ENCODE assay signal across 22 cellular contexts in the genomic region with DNA sequence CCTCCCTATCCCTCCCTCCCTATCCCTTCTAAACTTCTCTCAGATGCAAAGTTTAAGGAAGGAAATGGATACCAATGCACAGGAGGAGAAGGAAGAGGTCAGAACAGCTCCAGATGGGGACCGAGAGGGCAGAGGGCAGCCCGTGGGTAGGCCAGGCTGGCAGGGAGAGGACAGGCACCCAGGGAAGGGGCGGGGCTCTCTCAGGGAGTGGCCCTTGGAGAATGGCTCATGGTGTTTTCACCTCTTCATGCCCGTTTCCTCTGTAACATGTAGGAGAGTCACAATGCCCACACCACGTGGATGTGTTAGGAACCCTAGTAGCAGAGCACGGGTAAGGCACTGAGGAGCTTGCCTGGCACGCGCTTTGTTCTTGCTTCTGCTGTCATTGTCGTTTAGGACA.
DNase-seq lines count a peak whose midpoint lies in the region; ATAC-seq and TF ChIP-seq lines count a peak whose summit lies in the region.
"Had no signal": no experiment of that assay in that cellular context is flagged by ENCODE, and none has a peak within 500 bp of the region (broad histone marks: within the 10 kb centered on the region; RNA-seq: fewer than 3 reads in every experiment).

No MANE protein-coding gene starts in this region.

- POLR2A ChIA-PET in T-cell (lab: Charles Lee): interaction anchor here in 1 of 2 donors (0.6 kb wide), 2 partner anchors 50 to 69 kb away, joined by 3 to 8 read pairs; no protein-coding TSS in a partner anchor

- H3K27me3 ChIP-seq in left ventricle myocardium inferior (ENCODE audit: low read depth) (no peaks in the 10 kb centered on the region), aorta (ENCODE audit: control insufficient read depth in 1 of 2, insufficient read depth in 2 of 2, low read length in 1 of 2) (no peaks in the 10 kb centered on the region), SJCRH30 (no peaks in the 10 kb centered on the region)
- H3K27me3 ChIP-seq: Peyer's patch had no signal

- ATAC-seq in Right ventricle myocardium inferior: peak; percentile 47
- no peak for ATAC-seq in T-cell (replicated peaks in 1 of 4)
- ATAC-seq in left ventricle myocardium superior: peak; percentile 45
- ATAC-seq in aorta (ENCODE audit: low FRiP score): peak; percentile 20
- no peak for ATAC-seq in GM19452 (IDR thresholded peaks at IDR 0.05; ENCODE audit: unreplicated experiment)
- ATAC-seq: activated T-cell treated with anti-CD3 and anti-CD28 coated beads, Interleukin-2, amount 50 U/mL, for 72 hours had no signal

- peak overlapping the region; percentile 57 to 68 for H3K27ac Mint-ChIP-seq in T-cell
- H3K27ac Mint-ChIP-seq: type B pancreatic cell had no signal

- no peaks in the 10 kb centered on the region for H3K27me3 Mint-ChIP-seq in T-cell
- H3K27me3 Mint-ChIP-seq: naive B cell had no signal

- no peaks in the 10 kb centered on the region for H3K9me3 Mint-ChIP-seq in T-cell
- H3K9me3 Mint-ChIP-seq: activated T-cell treated with anti-CD3 and anti-CD28 coated beads, Interleukin-2, amount 50 U/mL, for 72 hours; naive B cell; type B pancreatic cell had no signal

- no peaks in the 10 kb centered on the region for H3K4me1 ChIP-seq in left ventricle myocardium inferior
- no peaks in the 10 kb centered on the region for H3K4me1 ChIP-seq in aorta (ENCODE audit: control insufficient read depth in 1 of 2, insufficient read depth in 2 of 2, low read length in 2 of 2)
- H3K4me1 ChIP-seq in SJCRH30: no peaks in the 10 kb centered on the region
- H3K4me1 ChIP-seq: Peyer's patch, SJSA1 had no signal

- WGBS in aorta, 2 donors: 81 to 94% methylated on average over 9 of the region's 9 CpGs

- H3K36me3 Mint-ChIP-seq in T-cell: peaks cover 51% of the 10 kb centered on the region
- H3K36me3 Mint-ChIP-seq: type B pancreatic cell had no signal

- H3K36me3 ChIP-seq in left ventricle myocardium inferior (peaks cover 54% of the 10 kb centered on the region), aorta (ENCODE audit: control insufficient read depth in 1 of 2, insufficient read depth in 2 of 2, low read length in 1 of 2) (peaks cover 0 to 7% of the 10 kb centered on the region in 2 donors), SJCRH30 (peaks cover 54% of the 10 kb centered on the region)
- H3K36me3 ChIP-seq: SJSA1 had no signal

- H3K9me3 ChIP-seq in left ventricle myocardium inferior (replicated peaks): no peaks in the 10 kb centered on the region
- no peaks in the 10 kb centered on the region for H3K9me3 ChIP-seq in aorta (ENCODE audit: control insufficient read depth, low read length)
- H3K9me3 ChIP-seq in SJCRH30 (replicated peaks): no peaks in the 10 kb centered on the region
- H3K9me3 ChIP-seq: Peyer's patch, SJSA1 had no signal

- peaks cover 23 to 37% (median 25%) of the 10 kb centered on the region in 3 donors for H3K4me1 Mint-ChIP-seq in T-cell

- no peak overlapping the region for H3K4me3 Mint-ChIP-seq in T-cell
- H3K4me3 Mint-ChIP-seq: activated T-cell treated with anti-CD3 and anti-CD28 coated beads, Interleukin-2, amount 50 U/mL, for 72 hours; type B pancreatic cell had no signal

- H3K27ac ChIP-seq in left ventricle myocardium inferior (replicated peaks) (no peak overlapping the region), aorta (ENCODE audit: low read depth in 1 of 2, low read length in 2 of 2) (no peak overlapping the region), SJCRH30 (no peak overlapping the region)
- H3K27ac ChIP-seq: Peyer's patch, SJSA1, skin epidermis had no signal

- CTCF ChIA-PET in T-cell (lab: Charles Lee): interaction anchor here in 1 of 2 donors (0.6 kb wide), 1 partner anchor 169 kb away, joined by 3 read pairs; no protein-coding TSS in a partner anchor

- intact Hi-C loops in Right ventricle myocardium inferior (cut with DNase I) (no loop called here), left ventricle myocardium inferior (cut with micrococcal nuclease) (no loop called here), left ventricle myocardium superior (cut with micrococcal nuclease) (no loop called here), aorta (cut with DNase I) (no loop called here)

- DNase-seq in Right ventricle myocardium inferior (ENCODE audit: missing footprints) (peak; percentile 81), left ventricle myocardium inferior (no peak), T-cell (no peak), left ventricle myocardium superior (no peak), aorta (no peak), SJCRH30 (no peak)
- DNase-seq: activated CD4-positive, CD25-positive, alpha-beta regulatory T cell treated with anti-CD3 and anti-CD28 coated beads, Interleukin-2, amount 50 U/mL, for 72 hours; activated naive CD4-positive, alpha-beta T cell treated with anti-CD3 and anti-CD28 coated beads, Interleukin-2, amount 50 U/mL, for 16 hours; activated T-cell treated with anti-CD3 and anti-CD28 coated beads, Interleukin-2, amount 50 U/mL, for 72 hours; C1 segment of cervical spinal cord; cerebellar nuclear complex; Karpas-422; naive B cell; NCI-H1436 treated with DMSO at 0.1 percent for 48 hours; NCI-H345; NCI-H748 treated with DMSO at 0.1 percent for 48 hours; Peyer's patch; T-helper 1 cell had no signal

- no peak overlapping the region for H3K4me3 ChIP-seq in left ventricle myocardium inferior
- no peak overlapping the region for H3K4me3 ChIP-seq in aorta (ENCODE audit: low read length in 2 of 2)
- no peak overlapping the region for H3K4me3 ChIP-seq in SJCRH30
- H3K4me3 ChIP-seq: Peyer's patch, SJSA1, skin epidermis had no signal

- TF ChIP-seq CTCF in left ventricle myocardium inferior (IDR thresholded peaks at IDR 0.05; ENCODE audit: borderline replicate concordance): no peak

Comparison
In these comparisons a context has a peak if more than half of its experiments do, and no peak if none do; other contexts are left out.
1. ATAC-seq: peak in Right ventricle myocardium inferior (single experiment), left ventricle myocardium superior (single experiment) and aorta (single experiment); none in T-cell (0 of 4) and GM19452 (single experiment).